Comparison of ENCODE assay signal across 8 cellular contexts in the genomic region with DNA sequence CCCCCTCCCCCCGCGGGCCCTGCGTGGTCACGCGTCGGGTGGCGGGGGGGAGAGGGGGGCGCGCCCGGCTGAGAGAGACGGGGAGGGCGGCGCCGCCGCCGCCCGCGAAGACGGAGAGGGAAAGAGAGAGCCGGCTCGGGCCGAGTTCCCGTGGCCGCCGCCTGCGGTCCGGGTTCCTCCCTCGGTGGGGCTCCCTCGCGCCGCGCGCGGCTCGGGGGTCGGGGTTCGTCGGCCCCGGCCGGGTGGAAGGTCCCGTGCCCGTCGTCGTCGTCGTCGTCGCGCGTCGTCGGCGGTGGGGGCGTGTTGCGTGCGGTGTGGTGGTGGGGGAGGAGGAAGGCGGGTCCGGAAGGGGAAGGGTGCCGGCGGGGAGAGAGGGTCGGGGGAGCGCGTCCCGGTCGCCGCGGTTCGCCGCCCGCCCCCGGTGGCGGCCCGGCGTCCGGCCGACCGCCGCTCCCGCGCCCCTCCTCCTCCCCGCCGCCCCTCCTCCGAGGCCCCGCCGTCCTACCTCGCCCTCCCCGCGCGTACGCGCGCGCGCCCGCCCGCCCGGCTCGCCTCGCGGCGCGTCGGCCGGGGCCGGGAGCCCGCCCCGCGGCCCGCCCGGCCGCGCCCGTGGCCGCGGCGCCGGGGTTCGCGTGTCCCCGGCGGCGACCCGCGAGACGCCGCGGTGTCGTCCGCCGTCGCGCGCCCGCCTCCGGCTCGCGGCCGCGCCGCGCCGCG.
DNase-seq lines count a peak whose midpoint lies in the region; ATAC-seq lines count a peak whose summit lies in the region.
"Not testable (repeated sequence)": the region's sequence is repeated elsewhere in the genome, so short reads cannot be mapped to it uniquely, and the experiment has no call there.

No MANE protein-coding gene starts in this region.

- H3K27me3 Mint-ChIP-seq in CD4-positive, alpha-beta memory T cell; activated CD4-positive, alpha-beta memory T cell treated with anti-CD3 and anti-CD28 coated beads for 36 hours; activated T-helper 2 cell treated with anti-CD3 and anti-CD28 coated beads, Interferon-gamma antibody, Interleukin-2, Interleukin-4, amounts not matched to agents 10 μg/mL and 5 μg/mL and 100 μg/mL, durations not matched to agents 14 hours and 24 hours and 36 hours (ENCODE audit: low read depth): not testable (repeated sequence)

- not testable (repeated sequence) for H3K9me3 ChIP-seq in CD4-positive, alpha-beta memory T cell (ENCODE audit: control insufficient read depth in 1 of 2, low read length in 2 of 2)

- not testable (repeated sequence) for H3K27me3 ChIP-seq in CD4-positive, alpha-beta memory T cell (ENCODE audit: insufficient read depth, low read length)

- peak in 4 of 5 donors; percentile 9 to 44 (median 33) for DNase-seq in CD4-positive, alpha-beta memory T cell
- DNase-seq in SK-N-DZ (ENCODE audit: low spot score), result peak; percentile 0
- peak; percentile 73 for DNase-seq in activated CD4-positive, alpha-beta memory T cell treated with anti-CD3 and anti-CD28 coated beads for 36 hours
- peak; percentile 37 for DNase-seq in activated T-helper 2 cell treated with anti-CD3 and anti-CD28 coated beads, Interferon-gamma antibody, Interleukin-2, Interleukin-4, amounts not matched to agents 10 μg/mL and 5 μg/mL and 100 μg/mL, durations not matched to agents 14 hours and 24 hours and 36 hours (ENCODE audit: low spot score)
- peak; percentile 72 for DNase-seq in effector CD4-positive, alpha-beta T cell
- DNase-seq in left lobe of liver (ENCODE audit: low spot score), result peak; percentile 40
- peak; percentile 32 for DNase-seq in sciatic nerve (ENCODE audit: low spot score)
- DNase-seq in stimulated activated naive CD8-positive, alpha-beta T cell treated with anti-CD3 and anti-CD28 coated beads, Interleukin-15, Interleukin-2, amounts not matched to agents 100 U/mL and 50 U/mL, for 24 hours, result peak; percentile 5

- H3K27ac Mint-ChIP-seq in CD4-positive, alpha-beta memory T cell; activated CD4-positive, alpha-beta memory T cell treated with anti-CD3 and anti-CD28 coated beads for 36 hours; activated T-helper 2 cell treated with anti-CD3 and anti-CD28 coated beads, Interferon-gamma antibody, Interleukin-2, Interleukin-4, amounts not matched to agents 10 μg/mL and 5 μg/mL and 100 μg/mL, durations not matched to agents 14 hours and 24 hours and 36 hours: not testable (repeated sequence)

- H3K4me1 Mint-ChIP-seq in CD4-positive, alpha-beta memory T cell; activated CD4-positive, alpha-beta memory T cell treated with anti-CD3 and anti-CD28 coated beads for 36 hours (ENCODE audit: low read depth); activated T-helper 2 cell treated with anti-CD3 and anti-CD28 coated beads, Interferon-gamma antibody, Interleukin-2, Interleukin-4, amounts not matched to agents 10 μg/mL and 5 μg/mL and 100 μg/mL, durations not matched to agents 14 hours and 24 hours and 36 hours (ENCODE audit: low read depth): not testable (repeated sequence)

- H3K36me3 ChIP-seq in CD4-positive, alpha-beta memory T cell (ENCODE audit: insufficient read depth, low read length), result not testable (repeated sequence)

- H3K4me1 ChIP-seq in CD4-positive, alpha-beta memory T cell (ENCODE audit: insufficient read depth, low read length), result not testable (repeated sequence)

- H3K36me3 Mint-ChIP-seq in CD4-positive, alpha-beta memory T cell; activated CD4-positive, alpha-beta memory T cell treated with anti-CD3 and anti-CD28 coated beads for 36 hours; activated T-helper 2 cell treated with anti-CD3 and anti-CD28 coated beads, Interferon-gamma antibody, Interleukin-2, Interleukin-4, amounts not matched to agents 10 μg/mL and 5 μg/mL and 100 μg/mL, durations not matched to agents 14 hours and 24 hours and 36 hours (ENCODE audit: low read depth): not testable (repeated sequence)

- not testable (repeated sequence) for H3K4me3 ChIP-seq in CD4-positive, alpha-beta memory T cell (ENCODE audit: low read length in 2 of 2)

- not testable (repeated sequence) for H3K4me3 Mint-ChIP-seq in CD4-positive, alpha-beta memory T cell; activated CD4-positive, alpha-beta memory T cell treated with anti-CD3 and anti-CD28 coated beads for 36 hours; activated T-helper 2 cell treated with anti-CD3 and anti-CD28 coated beads, Interferon-gamma antibody, Interleukin-2, Interleukin-4, amounts not matched to agents 10 μg/mL and 5 μg/mL and 100 μg/mL, durations not matched to agents 14 hours and 24 hours and 36 hours (ENCODE audit: low read depth)

- ATAC-seq in left lobe of liver; sciatic nerve; stimulated activated naive CD8-positive, alpha-beta T cell treated with anti-CD3 and anti-CD28 coated beads, Interleukin-15, Interleukin-2, amounts not matched to agents 100 U/mL and 50 U/mL, for 24 hours: not testable (repeated sequence)

- H3K27ac ChIP-seq in CD4-positive, alpha-beta memory T cell (ENCODE audit: low read depth, low read length), result not testable (repeated sequence)

- CTCF ChIA-PET in CD4-positive, alpha-beta memory T cell (lab: Charles Lee; ENCODE audit: partially characterized antibody); activated CD4-positive, alpha-beta memory T cell treated with anti-CD3 and anti-CD28 coated beads for 36 hours (lab: Charles Lee): not testable (repeated sequence)

- H3K9me3 Mint-ChIP-seq in CD4-positive, alpha-beta memory T cell; activated CD4-positive, alpha-beta memory T cell treated with anti-CD3 and anti-CD28 coated beads for 36 hours; activated T-helper 2 cell treated with anti-CD3 and anti-CD28 coated beads, Interferon-gamma antibody, Interleukin-2, Interleukin-4, amounts not matched to agents 10 μg/mL and 5 μg/mL and 100 μg/mL, durations not matched to agents 14 hours and 24 hours and 36 hours: not testable (repeated sequence)

- POLR2A ChIA-PET in CD4-positive, alpha-beta memory T cell (lab: Charles Lee; ENCODE audit: partially characterized antibody); activated CD4-positive, alpha-beta memory T cell treated with anti-CD3 and anti-CD28 coated beads for 36 hours (lab: Charles Lee): not testable (repeated sequence)

- intact Hi-C loops in CD4-positive, alpha-beta memory T cell (cut with micrococcal nuclease); activated CD4-positive, alpha-beta memory T cell treated with anti-CD3 and anti-CD28 coated beads for 36 hours (cut with micrococcal nuclease); activated T-helper 2 cell treated with anti-CD3 and anti-CD28 coated beads, Interferon-gamma antibody, Interleukin-2, Interleukin-4, amounts not matched to agents 10 μg/mL and 5 μg/mL and 100 μg/mL, durations not matched to agents 14 hours and 24 hours and 36 hours (cut with micrococcal nuclease); sciatic nerve (cut with DNase I): not testable (repeated sequence)

Comparison
In these comparisons a context has a peak if more than half of its experiments do, and no peak if none do; other contexts are left out.
1. DNase-seq: peak in every context shown above with its lines; median percentile 73 in activated CD4-positive, alpha-beta memory T cell treated with anti-CD3 and anti-CD28 coated beads for 36 hours; 72 in effector CD4-positive, alpha-beta T cell; 40 in left lobe of liver; 37 in activated T-helper 2 cell treated with anti-CD3 and anti-CD28 coated beads, Interferon-gamma antibody, Interleukin-2, Interleukin-4, amounts not matched to agents 10 μg/mL and 5 μg/mL and 100 μg/mL, durations not matched to agents 14 hours and 24 hours and 36 hours; 33 in CD4-positive, alpha-beta memory T cell; 32 in sciatic nerve; 5 in stimulated activated naive CD8-positive, alpha-beta T cell treated with anti-CD3 and anti-CD28 coated beads, Interleukin-15, Interleukin-2, amounts not matched to agents 100 U/mL and 50 U/mL, for 24 hours; 0 in SK-N-DZ.